Comparison of ENCODE assay signal across 28 cellular contexts in the genomic region with DNA sequence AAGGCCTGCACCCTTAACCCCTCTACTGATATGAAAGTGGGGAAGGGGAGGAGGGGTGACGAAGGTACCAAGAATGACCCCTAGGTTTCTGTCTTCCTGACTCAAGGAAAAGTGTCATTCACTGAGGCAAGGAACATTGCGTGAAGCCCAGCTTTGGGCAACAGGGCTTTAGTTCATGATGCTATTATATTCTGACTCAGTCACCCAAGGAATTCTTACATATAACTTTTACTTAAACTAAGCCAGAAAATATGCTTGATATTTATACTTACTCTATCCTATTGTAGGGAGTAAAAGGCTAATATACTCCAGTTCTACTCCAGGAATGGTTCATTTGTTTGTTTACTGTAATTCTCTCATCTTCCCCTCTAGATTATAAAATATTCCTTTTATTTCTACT.
"Had no signal": no experiment of that assay in that cellular context is flagged by ENCODE, and none has a peak within 500 bp of the region (broad histone marks: within the 10 kb centered on the region; RNA-seq: fewer than 3 reads in every experiment).

No MANE protein-coding gene starts in this region.

- H3K36me3 ChIP-seq: ovary had no signal

- H3K4me3 Mint-ChIP-seq: activated CD4-positive, alpha-beta memory T cell treated with anti-CD3 and anti-CD28 coated beads, Interleukin-2, amount 10 ng/mL, durations not matched to agents 7 days and 5 days; activated CD4-positive, alpha-beta T cell treated with anti-CD3 and anti-CD28 coated beads, Interleukin-2, amount 10 ng/mL, durations not matched to agents 7 days and 5 days; activated naive CD4-positive, alpha-beta T cell treated with anti-CD3 and anti-CD28 coated beads, Interleukin-2, amount 50 U/mL, for 24 hours; activated naive CD8-positive, alpha-beta T cell treated with anti-CD3 and anti-CD28 coated beads, Interleukin-2, amount 50 U/mL, for 24 hours; activated T-cell treated with anti-CD3 and anti-CD28 coated beads, Interleukin-2, amount 50 U/mL, for 24 hours; brain; effector memory CD8-positive, alpha-beta T cell; immature natural killer cell; mesothelial cell of epicardium; naive B cell; nephron progenitor cell had no signal

- DNase-seq: activated CD4-positive, alpha-beta memory T cell treated with anti-CD3 and anti-CD28 coated beads, Interleukin-2, amount 10 ng/mL, durations not matched to agents 7 days and 5 days; activated CD4-positive, alpha-beta T cell treated with anti-CD3 and anti-CD28 coated beads for 1 hour; activated CD4-positive, alpha-beta T cell treated with anti-CD3 and anti-CD28 coated beads, Interleukin-2, amount 10 ng/mL, durations not matched to agents 7 days and 5 days; activated CD8-positive, alpha-beta memory T cell treated with anti-CD3 and anti-CD28 coated beads, Interleukin-2, amount 50 U/mL, for 48 hours; activated gamma-delta T cell treated with Interleukin-2 at 50 U/mL for 16 hours; activated naive CD8-positive, alpha-beta T cell treated with anti-CD3 and anti-CD28 coated beads, Interleukin-2, amount 50 U/mL, for 24 hours; activated T-cell treated with anti-CD3 and anti-CD28 coated beads, Interleukin-2, amount 50 U/mL, for 24 hours; aorta; effector memory CD8-positive, alpha-beta T cell; erythroblast; head of caudate nucleus; hypothalamus; immature natural killer cell; naive B cell; nephron progenitor cell; ovary; right lobe of liver; stimulated activated CD4-positive, alpha-beta T cell treated with anti-CD3 and anti-CD28 coated beads, Interleukin-2, amount 100 ng/mL, for 48 hours; stimulated activated naive CD4-positive, alpha-beta T cell treated with Interleukin-2 at 50 U/mL for 16 hours; T-helper 2 cell had no signal

- H3K9me3 ChIP-seq: neutrophil, ovary, right lobe of liver, tibial nerve had no signal

- H3K27me3 ChIP-seq: cardiac muscle cell, neutrophil, ovary, right lobe of liver, tibial nerve had no signal

- ATAC-seq: activated naive CD8-positive, alpha-beta T cell treated with anti-CD3 and anti-CD28 coated beads, Interleukin-2, amount 50 U/mL, for 24 hours; effector memory CD8-positive, alpha-beta T cell; right lobe of liver had no signal

- H3K4me1 Mint-ChIP-seq: activated CD4-positive, alpha-beta memory T cell treated with anti-CD3 and anti-CD28 coated beads, Interleukin-2, amount 10 ng/mL, durations not matched to agents 7 days and 5 days; activated CD4-positive, alpha-beta T cell treated with anti-CD3 and anti-CD28 coated beads, Interleukin-2, amount 10 ng/mL, durations not matched to agents 7 days and 5 days; activated naive CD4-positive, alpha-beta T cell treated with anti-CD3 and anti-CD28 coated beads, Interleukin-2, amount 50 U/mL, for 24 hours; activated naive CD8-positive, alpha-beta T cell treated with anti-CD3 and anti-CD28 coated beads, Interleukin-2, amount 50 U/mL, for 24 hours; brain; immature natural killer cell; mesothelial cell of epicardium; nephron progenitor cell had no signal

- H3K9me3 Mint-ChIP-seq: activated CD4-positive, alpha-beta memory T cell treated with anti-CD3 and anti-CD28 coated beads, Interleukin-2, amount 10 ng/mL, durations not matched to agents 7 days and 5 days; activated CD4-positive, alpha-beta T cell treated with anti-CD3 and anti-CD28 coated beads, Interleukin-2, amount 10 ng/mL, durations not matched to agents 7 days and 5 days; activated naive CD4-positive, alpha-beta T cell treated with anti-CD3 and anti-CD28 coated beads, Interleukin-2, amount 50 U/mL, for 24 hours; activated naive CD8-positive, alpha-beta T cell treated with anti-CD3 and anti-CD28 coated beads, Interleukin-2, amount 50 U/mL, for 24 hours; activated T-cell treated with anti-CD3 and anti-CD28 coated beads, Interleukin-2, amount 50 U/mL, for 24 hours; brain; effector memory CD8-positive, alpha-beta T cell; immature natural killer cell; mesothelial cell of epicardium; naive B cell; nephron progenitor cell had no signal

- H3K27ac Mint-ChIP-seq: activated CD4-positive, alpha-beta memory T cell treated with anti-CD3 and anti-CD28 coated beads, Interleukin-2, amount 10 ng/mL, durations not matched to agents 7 days and 5 days; activated CD4-positive, alpha-beta T cell treated with anti-CD3 and anti-CD28 coated beads, Interleukin-2, amount 10 ng/mL, durations not matched to agents 7 days and 5 days; activated naive CD4-positive, alpha-beta T cell treated with anti-CD3 and anti-CD28 coated beads, Interleukin-2, amount 50 U/mL, for 24 hours; activated naive CD8-positive, alpha-beta T cell treated with anti-CD3 and anti-CD28 coated beads, Interleukin-2, amount 50 U/mL, for 24 hours; activated T-cell treated with anti-CD3 and anti-CD28 coated beads, Interleukin-2, amount 50 U/mL, for 24 hours; mesothelial cell of epicardium; nephron progenitor cell; progenitor cell of endocrine pancreas had no signal

- H3K27me3 Mint-ChIP-seq: activated CD4-positive, alpha-beta memory T cell treated with anti-CD3 and anti-CD28 coated beads, Interleukin-2, amount 10 ng/mL, durations not matched to agents 7 days and 5 days; activated CD4-positive, alpha-beta T cell treated with anti-CD3 and anti-CD28 coated beads, Interleukin-2, amount 10 ng/mL, durations not matched to agents 7 days and 5 days; activated naive CD4-positive, alpha-beta T cell treated with anti-CD3 and anti-CD28 coated beads, Interleukin-2, amount 50 U/mL, for 24 hours; activated naive CD8-positive, alpha-beta T cell treated with anti-CD3 and anti-CD28 coated beads, Interleukin-2, amount 50 U/mL, for 24 hours; activated T-cell treated with anti-CD3 and anti-CD28 coated beads, Interleukin-2, amount 50 U/mL, for 24 hours; brain; effector memory CD8-positive, alpha-beta T cell; naive B cell; progenitor cell of endocrine pancreas had no signal

- H3K4me1 ChIP-seq: right lobe of liver, tibial nerve had no signal

- H3K27ac ChIP-seq: cardiac muscle cell, coronary artery, neutrophil, ovary, right lobe of liver, tibial nerve had no signal

- H3K4me3 ChIP-seq: cardiac muscle cell, coronary artery, ovary, right lobe of liver, tibial nerve had no signal
